Comparison of ENCODE assay signal across 1 cellular context in the genomic region with DNA sequence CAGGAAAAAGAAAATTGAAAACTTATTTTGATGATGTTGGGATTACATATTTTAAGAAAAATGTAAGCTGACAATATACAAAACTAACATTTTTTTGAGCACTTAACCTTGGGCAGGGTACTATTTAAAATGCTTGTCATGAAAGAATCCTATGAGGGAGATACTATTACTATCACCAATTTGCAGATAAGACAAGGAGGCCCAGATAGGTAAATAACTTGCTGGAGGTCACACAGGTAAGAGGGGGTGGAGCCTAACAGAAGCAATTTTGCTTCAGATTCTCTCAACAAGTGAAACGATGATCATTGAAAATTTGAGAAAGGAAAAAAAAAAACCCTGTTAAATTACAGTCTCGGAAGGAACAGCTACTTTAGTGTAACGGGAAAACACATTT.
TF ChIP-seq lines count a peak whose summit lies in the region.

No MANE protein-coding gene starts in this region.

TF ChIP-seq in H1, 55 proteins besides CTCF, POLR2A, EP300 and RAD21:
- TF ChIP-seq CREB1 (IDR thresholded peaks at IDR 0.05) (no peak), NANOG (IDR thresholded peaks at IDR 0.05; ENCODE audit: insufficient read depth, low read depth, low read length, poor library complexity, severe bottlenecking) (no peak), ZNF274 (IDR thresholded peaks at IDR 0.05; ENCODE audit: borderline replicate concordance, extremely low read depth, low read length) (no peak), TCF12 (IDR thresholded peaks at IDR 0.05; ENCODE audit: low read depth, low read length) (no peak), RNF2 (IDR thresholded peaks at IDR 0.05; ENCODE audit: borderline replicate concordance, low read depth, low read length, missing control alignments, poor library complexity, severe bottlenecking) (no peak), MAFK (IDR thresholded peaks at IDR 0.05; ENCODE audit: low read depth, low read length) (no peak), BCL11A (IDR thresholded peaks at IDR 0.05; ENCODE audit: low read depth in 2 of 2, low read length in 2 of 2) (no peak), SIX5 (IDR thresholded peaks at IDR 0.05; ENCODE audit: low read depth, low read length) (no peak), JUN (IDR thresholded peaks at IDR 0.05; ENCODE audit: low read depth, low read length) (no peak), SP2 (IDR thresholded peaks at IDR 0.05; ENCODE audit: low read length) (no peak), ATF3 (IDR thresholded peaks at IDR 0.05; ENCODE audit: insufficient read depth, low read depth, low read length) (no peak), GTF2F1 (IDR thresholded peaks at IDR 0.05; ENCODE audit: borderline replicate concordance, low read depth, low read length) (no peak), EZH2 (IDR thresholded peaks at IDR 0.05; ENCODE audit: low read depth, low read length, severe bottlenecking) (no peak), TEAD4 (IDR thresholded peaks at IDR 0.05; ENCODE audit: low read depth, low read length) (no peak), SUZ12 (IDR thresholded peaks at IDR 0.05; ENCODE audit: low read length) (no peak), POU5F1 (IDR thresholded peaks at IDR 0.05; ENCODE audit: low read depth, low read length) (no peak), RBBP5 (IDR thresholded peaks at IDR 0.05; ENCODE audit: borderline replicate concordance, low read depth, low read length) (no peak), TAF1 (IDR thresholded peaks at IDR 0.05; ENCODE audit: low read depth, low read length) (no peak), GABPA (IDR thresholded peaks at IDR 0.05; ENCODE audit: borderline replicate concordance, insufficient read depth, low read length) (no peak), TAF7 (optimal IDR thresholded peaks at IDR 0.05; ENCODE audit: borderline replicate concordance, low read depth, low read length) (no peak)
TF ChIP-seq in H1: peak in this region for 0.
